In the genomic region with DNA sequence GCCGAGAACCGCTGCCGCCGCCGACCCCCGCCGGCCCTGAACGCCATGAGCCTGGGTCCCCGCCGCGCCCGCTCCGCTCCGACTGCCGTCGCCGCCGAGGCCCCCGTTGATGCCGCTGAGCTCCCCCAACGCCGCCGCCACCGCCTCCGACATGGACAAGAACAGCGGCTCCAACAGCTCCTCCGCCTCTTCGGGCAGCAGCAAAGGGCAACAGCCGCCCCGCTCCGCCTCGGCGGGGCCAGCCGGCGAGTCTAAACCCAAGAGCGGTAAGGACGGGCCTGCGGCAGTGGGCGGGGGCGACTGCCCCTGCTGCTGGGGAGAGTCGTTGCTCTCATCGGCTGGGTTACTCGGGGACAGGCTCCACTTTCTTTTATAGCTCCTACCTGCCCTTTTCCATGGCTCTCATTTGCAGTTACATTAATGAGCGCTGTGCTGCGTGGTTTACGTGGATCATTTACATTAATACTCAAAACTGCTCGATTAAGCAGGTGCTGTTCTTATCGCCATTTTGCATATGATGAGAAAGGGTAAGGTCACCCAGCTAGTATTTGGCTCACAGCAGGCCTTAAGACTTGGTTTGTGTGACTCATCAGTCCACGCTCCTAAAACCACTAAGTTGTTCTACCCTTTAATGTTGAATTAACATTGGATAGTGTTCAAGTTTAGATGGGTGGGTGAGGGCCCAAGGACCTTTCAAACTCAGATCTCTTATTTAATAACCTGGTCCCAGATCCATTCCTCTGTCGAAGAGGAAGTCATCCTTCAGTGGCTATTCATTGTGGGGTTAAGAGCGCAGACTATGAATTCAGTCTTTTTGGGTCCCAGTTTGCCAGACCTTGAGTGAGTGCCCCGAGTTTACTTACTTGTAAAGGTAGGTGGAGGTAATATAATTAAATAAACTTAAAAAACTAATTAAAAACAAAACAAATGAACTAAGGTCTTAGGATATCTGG, we compare ENCODE assay signal across 8 cellular contexts. TPM values are rescaled to one million over a fixed set of nuclear protein-coding genes. Genes with fewer than 3 reads are reported as not detected.
DNase-seq lines count a peak whose midpoint lies in the region; ATAC-seq and TF ChIP-seq lines count a peak whose summit lies in the region.

No MANE protein-coding gene starts in this region.

- POLR2A ChIA-PET in activated CD4-positive, alpha-beta memory T cell treated with anti-CD3 and anti-CD28 coated beads for 36 hours (lab: Charles Lee): interaction anchor here (0.8 to 1.7 kb wide), 7 partner anchors 38 to 244 kb away, joined by 3 to 5 read pairs (median 4); a partner anchor contains a TSS

- peak; percentile 49 for DNase-seq in DMS79 treated with DMSO at 0.1 percent for 48 hours (lab: John Stamatoyannopoulos, UW)
- no peak for DNase-seq in DMS79 (lab: John Stamatoyannopoulos, UW)
- peak; percentile 33 for DNase-seq in NCI-H2171 treated with DMSO at 0.1 percent for 48 hours (lab: John Stamatoyannopoulos, UW)
- peak; percentile 68 for DNase-seq in activated CD4-positive, alpha-beta memory T cell treated with anti-CD3 and anti-CD28 coated beads for 36 hours
- DNase-seq in effector memory CD4-positive, alpha-beta T cell: peak; percentile 12 to 41 (median 32)
- peak; percentile 58 to 75 (median 74) for DNase-seq in mucosa of descending colon
- DNase-seq in stimulated activated naive CD8-positive, alpha-beta T cell treated with anti-CD3 and anti-CD28 coated beads, Interleukin-15, amount 100 ng/mL, for 72 hours: peak; percentile 60 to 69

- peaks cover 44% of the 10 kb centered on the region for H3K4me1 Mint-ChIP-seq in activated CD4-positive, alpha-beta memory T cell treated with anti-CD3 and anti-CD28 coated beads for 36 hours (ENCODE audit: low read depth)
- peaks cover 56% of the 10 kb centered on the region for H3K4me1 Mint-ChIP-seq in stimulated activated naive CD8-positive, alpha-beta T cell treated with anti-CD3 and anti-CD28 coated beads, Interleukin-15, amount 100 ng/mL, for 72 hours

- CTCF ChIA-PET in activated CD4-positive, alpha-beta memory T cell treated with anti-CD3 and anti-CD28 coated beads for 36 hours (lab: Charles Lee): interaction anchor here (0.6 to 2.1 kb wide), 8 partner anchors 38 to 304 kb away, joined by 3 to 4 read pairs (median 4); a partner anchor contains a TSS

- H3K9me3 Mint-ChIP-seq in activated CD4-positive, alpha-beta memory T cell treated with anti-CD3 and anti-CD28 coated beads for 36 hours: no peaks in the 10 kb centered on the region
- no peaks in the 10 kb centered on the region for H3K9me3 Mint-ChIP-seq in stimulated activated naive CD8-positive, alpha-beta T cell treated with anti-CD3 and anti-CD28 coated beads, Interleukin-15, amount 100 ng/mL, for 72 hours

- H3K27ac ChIP-seq in effector memory CD4-positive, alpha-beta T cell (ENCODE audit: insufficient read depth, low read length, poor library complexity, severe bottlenecking): peak overlapping the region; percentile 93

- peak overlapping the region; percentile 96 for H3K27ac Mint-ChIP-seq in activated CD4-positive, alpha-beta memory T cell treated with anti-CD3 and anti-CD28 coated beads for 36 hours
- peak overlapping the region; percentile 98 to 100 for H3K27ac Mint-ChIP-seq in stimulated activated naive CD8-positive, alpha-beta T cell treated with anti-CD3 and anti-CD28 coated beads, Interleukin-15, amount 100 ng/mL, for 72 hours

- peaks cover 23% of the 10 kb centered on the region for H3K36me3 Mint-ChIP-seq in activated CD4-positive, alpha-beta memory T cell treated with anti-CD3 and anti-CD28 coated beads for 36 hours

- H3K4me3 ChIP-seq in effector memory CD4-positive, alpha-beta T cell (ENCODE audit: insufficient read depth, low read depth, low read length, poor library complexity, severe bottlenecking): peak overlapping the region; percentile 96
- peak overlapping the region; percentile 99 for H3K4me3 ChIP-seq in mucosa of descending colon

- H3K27me3 Mint-ChIP-seq in activated CD4-positive, alpha-beta memory T cell treated with anti-CD3 and anti-CD28 coated beads for 36 hours: no peaks in the 10 kb centered on the region
- H3K27me3 Mint-ChIP-seq in stimulated activated naive CD8-positive, alpha-beta T cell treated with anti-CD3 and anti-CD28 coated beads, Interleukin-15, amount 100 ng/mL, for 72 hours: no peaks in the 10 kb centered on the region

- no peaks in the 10 kb centered on the region for H3K27me3 ChIP-seq in effector memory CD4-positive, alpha-beta T cell (replicated peaks; ENCODE audit: control insufficient read depth, insufficient read depth, low read length, poor library complexity, severe bottlenecking)

- H3K9me3 ChIP-seq in effector memory CD4-positive, alpha-beta T cell (ENCODE audit: control insufficient read depth, low read length): no peaks in the 10 kb centered on the region
- H3K9me3 ChIP-seq in mucosa of descending colon: no peaks in the 10 kb centered on the region

- H3K4me1 ChIP-seq in effector memory CD4-positive, alpha-beta T cell (ENCODE audit: control insufficient read depth, insufficient read depth, low read length, poor library complexity, severe bottlenecking): peaks cover 29% of the 10 kb centered on the region
- H3K4me1 ChIP-seq in mucosa of descending colon (ENCODE audit: low read depth): peaks cover 41% of the 10 kb centered on the region

- intact Hi-C loops in activated CD4-positive, alpha-beta memory T cell treated with anti-CD3 and anti-CD28 coated beads for 36 hours (cut with micrococcal nuclease): loop anchor here (1.0 to 5.0 kb wide), 5 partner anchors 38 to 333 kb away; a partner anchor contains a TSS
- intact Hi-C loops in mucosa of descending colon (cut with DNase I, micrococcal nuclease): loop anchor here in 1 of 2 donors (5.0 kb wide), 1 partner anchor 38 kb away; a partner anchor contains a TSS

- TF ChIP-seq CTCF in mucosa of descending colon (IDR thresholded peaks at IDR 0.05): no peak

- ATAC-seq in HG02763 (IDR thresholded peaks at IDR 0.05; ENCODE audit: unreplicated experiment): peak; percentile 28
- ATAC-seq in mucosa of descending colon: peak; percentile 59
- peak; percentile 80 for ATAC-seq in stimulated activated naive CD8-positive, alpha-beta T cell treated with anti-CD3 and anti-CD28 coated beads, Interleukin-15, amount 100 ng/mL, for 72 hours

- peak overlapping the region; percentile 97 for H3K4me3 Mint-ChIP-seq in activated CD4-positive, alpha-beta memory T cell treated with anti-CD3 and anti-CD28 coated beads for 36 hours
- peak overlapping the region; percentile 95 to 99 for H3K4me3 Mint-ChIP-seq in stimulated activated naive CD8-positive, alpha-beta T cell treated with anti-CD3 and anti-CD28 coated beads, Interleukin-15, amount 100 ng/mL, for 72 hours

- H3K36me3 ChIP-seq in effector memory CD4-positive, alpha-beta T cell (ENCODE audit: control insufficient read depth, insufficient read depth, low read length): no peaks in the 10 kb centered on the region
- H3K36me3 ChIP-seq in mucosa of descending colon (ENCODE audit: low read depth): no peaks in the 10 kb centered on the region

RNA-seq across cellular contexts. Expression of a gene that starts 0.8 kb away (rescaled TPM):
- 100 to 1,000 TPM; 188 to 210 TPM for total RNA-seq in activated CD4-positive, alpha-beta memory T cell treated with anti-CD3 and anti-CD28 coated beads for 36 hours
- total RNA-seq in mucosa of descending colon: 100 to 1,000 TPM; 158 to 300 (median 237) TPM

RNA-seq across cellular contexts. Expression of a gene that starts 6.0 kb away (rescaled TPM):
- 10 to 100 TPM; 30.1 to 31.6 TPM for total RNA-seq in activated CD4-positive, alpha-beta memory T cell treated with anti-CD3 and anti-CD28 coated beads for 36 hours
- 10 to 100 TPM; 22.8 to 30.0 (median 29.5) TPM for total RNA-seq in mucosa of descending colon

RNA-seq across cellular contexts. Expression of a gene that starts 39.1 kb away (rescaled TPM):
- total RNA-seq in activated CD4-positive, alpha-beta memory T cell treated with anti-CD3 and anti-CD28 coated beads for 36 hours: 100 to 1,000 TPM; 176 to 184 TPM
- 100 to 1,000 TPM; 309 to 343 (median 309) TPM for total RNA-seq in mucosa of descending colon

RNA-seq across cellular contexts. Expression of a gene that starts 46.2 kb away (rescaled TPM):
- total RNA-seq in activated CD4-positive, alpha-beta memory T cell treated with anti-CD3 and anti-CD28 coated beads for 36 hours: 10 to 100 TPM; 54.1 to 55.7 TPM
- 10 to 100 TPM; 29.5 to 44.3 (median 37.7) TPM for total RNA-seq in mucosa of descending colon

Comparison
In these comparisons a context has a peak if more than half of its experiments do, and no peak if none do; other contexts are left out.
1. ATAC-seq: peak in every context shown above with its lines; median percentile 80 in stimulated activated naive CD8-positive, alpha-beta T cell treated with anti-CD3 and anti-CD28 coated beads, Interleukin-15, amount 100 ng/mL, for 72 hours; 59 in mucosa of descending colon; 28 in HG02763.